ENCODE assay signal across 14 cellular contexts in genomic region chr20:3902446-3902845, GRCh38. TPM values are rescaled to one million over a fixed set of nuclear protein-coding genes. Genes with fewer than 3 reads are reported as not detected.
DNase-seq lines count a peak whose midpoint lies in the region; ATAC-seq and TF ChIP-seq lines count a peak whose summit lies in the region.
"Had no signal": no experiment of that assay in that cellular context is flagged by ENCODE, and none has a peak within 500 bp of the region (broad histone marks: within the 10 kb centered on the region; RNA-seq: fewer than 3 reads in every experiment).

No MANE protein-coding gene starts in this region.

- H3K4me3 Mint-ChIP-seq in CD14-positive monocyte: peak overlapping the region; percentile 74 to 87
- no peak overlapping the region for H3K4me3 Mint-ChIP-seq in IgD-negative memory B cell
- peak overlapping the region; percentile 13 to 45 for H3K4me3 Mint-ChIP-seq in effector memory CD8-positive, alpha-beta T cell
- H3K4me3 Mint-ChIP-seq in activated T-helper 2 cell treated with anti-CD3 and anti-CD28 coated beads, Interferon-gamma antibody, Interleukin-2, Interleukin-4, amounts not matched to agents 10 μg/mL and 5 μg/mL and 100 μg/mL, durations not matched to agents 14 hours and 24 hours and 36 hours (ENCODE audit: low read depth): no peak overlapping the region
- H3K4me3 Mint-ChIP-seq: activated CD8-positive, alpha-beta memory T cell treated with anti-CD3 and anti-CD28 coated beads, Interleukin-2, amount 10 ng/mL, durations not matched to agents 7 days and 5 days had no signal

- no peak for ATAC-seq in effector memory CD8-positive, alpha-beta T cell (replicated peaks)
- ATAC-seq: activated CD8-positive, alpha-beta memory T cell treated with anti-CD3 and anti-CD28 coated beads, Interleukin-2, amount 10 ng/mL, durations not matched to agents 7 days and 5 days had no signal

- H3K36me3 Mint-ChIP-seq in CD14-positive monocyte (peaks cover 6 to 10% of the 10 kb centered on the region in 2 donors), IgD-negative memory B cell (peaks cover 3% of the 10 kb centered on the region)
- H3K36me3 Mint-ChIP-seq in effector memory CD8-positive, alpha-beta T cell (ENCODE audit: insufficient read depth): peaks cover 20% of the 10 kb centered on the region
- H3K36me3 Mint-ChIP-seq in activated T-helper 2 cell treated with anti-CD3 and anti-CD28 coated beads, Interferon-gamma antibody, Interleukin-2, Interleukin-4, amounts not matched to agents 10 μg/mL and 5 μg/mL and 100 μg/mL, durations not matched to agents 14 hours and 24 hours and 36 hours (ENCODE audit: low read depth): peaks cover 25% of the 10 kb centered on the region

- no peak for TF ChIP-seq CTCF in CD14-positive monocyte (IDR thresholded peaks at IDR 0.05)

- DNase-seq in CD14-positive monocyte (ENCODE audit: low spot score) (no peak), posterior vena cava (ENCODE audit: low spot score) (peak; percentile 8), NCI-H748 treated with DMSO at 0.1 percent for 48 hours (lab: John Stamatoyannopoulos, UW) (no peak), T-helper 1 cell (no peak), NCI-H1092 (lab: John Stamatoyannopoulos, UW) (no peak)
- no peak for DNase-seq in effector memory CD8-positive, alpha-beta T cell
- DNase-seq in activated T-helper 2 cell treated with anti-CD3 and anti-CD28 coated beads, Interferon-gamma antibody, Interleukin-2, Interleukin-4, amounts not matched to agents 10 μg/mL and 5 μg/mL and 100 μg/mL, durations not matched to agents 14 hours and 24 hours and 36 hours (ENCODE audit: low spot score): no peak
- DNase-seq: activated CD4-positive, CD25-positive, alpha-beta regulatory T cell; activated CD8-positive, alpha-beta memory T cell treated with anti-CD3 and anti-CD28 coated beads, Interleukin-2, amount 10 ng/mL, durations not matched to agents 7 days and 5 days; Karpas-422; NCI-H1092 treated with DMSO at 0.1 percent for 48 hours; NCI-H524 treated with DMSO at 0.1 percent for 48 hours; SHP77 had no signal

- H3K9me3 Mint-ChIP-seq in CD14-positive monocyte: no peaks in the 10 kb centered on the region
- no peaks in the 10 kb centered on the region for H3K9me3 Mint-ChIP-seq in IgD-negative memory B cell
- no peaks in the 10 kb centered on the region for H3K9me3 Mint-ChIP-seq in effector memory CD8-positive, alpha-beta T cell
- H3K9me3 Mint-ChIP-seq in activated T-helper 2 cell treated with anti-CD3 and anti-CD28 coated beads, Interferon-gamma antibody, Interleukin-2, Interleukin-4, amounts not matched to agents 10 μg/mL and 5 μg/mL and 100 μg/mL, durations not matched to agents 14 hours and 24 hours and 36 hours: no peaks in the 10 kb centered on the region

- H3K27ac Mint-ChIP-seq in CD14-positive monocyte (peak overlapping the region; percentile 80 to 96 (median 95)), IgD-negative memory B cell (peak overlapping the region in 2 of 3 donors; percentile 10 to 76)
- peak overlapping the region in 1 of 2 donors; percentile 68 for H3K27ac Mint-ChIP-seq in effector memory CD8-positive, alpha-beta T cell
- H3K27ac Mint-ChIP-seq in activated T-helper 2 cell treated with anti-CD3 and anti-CD28 coated beads, Interferon-gamma antibody, Interleukin-2, Interleukin-4, amounts not matched to agents 10 μg/mL and 5 μg/mL and 100 μg/mL, durations not matched to agents 14 hours and 24 hours and 36 hours: no peak overlapping the region

- intact Hi-C loops in CD14-positive monocyte (cut with micrococcal nuclease): loop anchor here in 1 of 2 donors (5.0 kb wide), 1 partner anchor 185 kb away; no protein-coding TSS in a partner anchor
- intact Hi-C loops in posterior vena cava (cut with DNase I): no loop called here
- intact Hi-C loops in activated T-helper 2 cell treated with anti-CD3 and anti-CD28 coated beads, Interferon-gamma antibody, Interleukin-2, Interleukin-4, amounts not matched to agents 10 μg/mL and 5 μg/mL and 100 μg/mL, durations not matched to agents 14 hours and 24 hours and 36 hours (cut with micrococcal nuclease): no loop called here

- H3K4me1 Mint-ChIP-seq in CD14-positive monocyte (peaks cover 84% of the 10 kb centered on the region), IgD-negative memory B cell (peaks cover 43 to 56% (median 49%) of the 10 kb centered on the region in 3 donors)
- H3K4me1 Mint-ChIP-seq in effector memory CD8-positive, alpha-beta T cell (ENCODE audit: low read depth in 2 of 2): peaks cover 49 to 71% of the 10 kb centered on the region in 2 donors
- peaks cover 34% of the 10 kb centered on the region for H3K4me1 Mint-ChIP-seq in activated T-helper 2 cell treated with anti-CD3 and anti-CD28 coated beads, Interferon-gamma antibody, Interleukin-2, Interleukin-4, amounts not matched to agents 10 μg/mL and 5 μg/mL and 100 μg/mL, durations not matched to agents 14 hours and 24 hours and 36 hours (ENCODE audit: low read depth)

- H3K27me3 Mint-ChIP-seq in CD14-positive monocyte (ENCODE audit: low read depth in 3 of 3) (peaks cover 0 to 4% (median 0%) of the 10 kb centered on the region in 3 donors), IgD-negative memory B cell (no peaks in the 10 kb centered on the region)
- no peaks in the 10 kb centered on the region for H3K27me3 Mint-ChIP-seq in effector memory CD8-positive, alpha-beta T cell
- H3K27me3 Mint-ChIP-seq in activated T-helper 2 cell treated with anti-CD3 and anti-CD28 coated beads, Interferon-gamma antibody, Interleukin-2, Interleukin-4, amounts not matched to agents 10 μg/mL and 5 μg/mL and 100 μg/mL, durations not matched to agents 14 hours and 24 hours and 36 hours (ENCODE audit: low read depth): no peaks in the 10 kb centered on the region
- H3K27me3 Mint-ChIP-seq: activated CD8-positive, alpha-beta memory T cell treated with anti-CD3 and anti-CD28 coated beads, Interleukin-2, amount 10 ng/mL, durations not matched to agents 7 days and 5 days had no signal

RNA-seq across cellular contexts. Expression of gene PANK2, which starts 13.3 kb away (rescaled TPM):
- polyA plus RNA-seq in CD14-positive monocyte (10 to 100 TPM; 48.0 to 65.7 TPM), IgD-negative memory B cell (55.9 TPM)
- 10 to 100 TPM; 27.0 to 31.5 TPM for total RNA-seq in posterior vena cava
- 49.2 and 51.4 TPM in 2 replicates for total RNA-seq in activated T-helper 2 cell treated with anti-CD3 and anti-CD28 coated beads, Interferon-gamma antibody, Interleukin-2, Interleukin-4, amounts not matched to agents 10 μg/mL and 5 μg/mL and 100 μg/mL, durations not matched to agents 14 hours and 24 hours and 36 hours

RNA-seq across cellular contexts. Expression of gene MAVS, which starts 55.8 kb away (rescaled TPM):
- polyA plus RNA-seq in CD14-positive monocyte (1 to 10 TPM; 1.8 to 3.2 TPM), IgD-negative memory B cell (7.3 TPM)
- total RNA-seq in posterior vena cava: 10 to 100 TPM; 26.2 to 27.1 TPM
- 41.0 and 43.5 TPM in 2 replicates for total RNA-seq in activated T-helper 2 cell treated with anti-CD3 and anti-CD28 coated beads, Interferon-gamma antibody, Interleukin-2, Interleukin-4, amounts not matched to agents 10 μg/mL and 5 μg/mL and 100 μg/mL, durations not matched to agents 14 hours and 24 hours and 36 hours

Comparison
In these comparisons a context has a peak if more than half of its experiments do, and no peak if none do; other contexts are left out.
1. H3K4me3 Mint-ChIP-seq: peak in CD14-positive monocyte (2 of 2) and effector memory CD8-positive, alpha-beta T cell (2 of 2); none in IgD-negative memory B cell (0 of 4) and activated T-helper 2 cell treated with anti-CD3 and anti-CD28 coated beads, Interferon-gamma antibody, Interleukin-2, Interleukin-4, amounts not matched to agents 10 μg/mL and 5 μg/mL and 100 μg/mL, durations not matched to agents 14 hours and 24 hours and 36 hours (single experiment).